16 cellular contexts compared by ENCODE assay signal in the genomic region with DNA sequence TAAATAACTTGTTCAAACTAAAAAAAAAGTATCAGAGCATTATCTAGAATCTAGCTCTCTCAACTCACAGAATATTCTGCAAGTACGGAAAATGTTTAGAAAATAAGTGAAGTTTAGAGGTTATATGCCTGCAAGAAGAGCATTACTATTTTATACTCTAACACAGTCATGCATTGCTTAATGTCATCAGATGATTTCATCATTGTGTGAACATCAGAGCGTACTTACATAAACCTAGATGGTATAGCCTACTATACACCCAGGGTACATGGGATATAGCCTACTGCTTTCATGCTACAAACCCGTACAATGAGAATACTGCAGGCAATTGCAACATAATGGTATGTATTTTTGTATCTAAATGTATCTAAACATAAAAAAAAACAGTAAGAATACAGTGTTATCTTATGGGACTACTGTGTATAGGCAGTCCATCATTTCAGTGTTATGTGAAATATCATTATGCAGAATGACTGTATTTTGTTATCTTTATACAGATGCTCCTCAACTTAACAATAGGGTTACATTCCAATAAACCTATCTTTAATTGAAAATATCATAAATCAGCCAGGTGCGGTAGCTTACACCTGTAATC. TPM values are rescaled to one million over a fixed set of nuclear protein-coding genes. Genes with fewer than 3 reads are reported as not detected.
A peak's percentile ranks its signal among the peaks of the same experiment; 100 is the strongest.
DNase-seq lines count a peak whose midpoint lies in the region; TF ChIP-seq lines count a peak whose summit lies in the region.
"Had no signal": no experiment of that assay in that cellular context is flagged by ENCODE, and none has a peak within 500 bp of the region (broad histone marks: within the 10 kb centered on the region; RNA-seq: fewer than 3 reads in every experiment).

No MANE protein-coding gene starts in this region.

- H3K4me3 ChIP-seq in esophagus muscularis mucosa (no peak overlapping the region), lower leg skin (ENCODE audit: low read depth, poor library complexity, severe bottlenecking) (no peak overlapping the region)

- intact Hi-C loops in esophagus muscularis mucosa (cut with DNase I) (no loop called here), lower leg skin (cut with DNase I; ENCODE audit: low total_unique reads) (no loop called here)

- no peaks in the 10 kb centered on the region for H3K9me3 ChIP-seq in esophagus muscularis mucosa

- no peak overlapping the region for H3K4me3 Mint-ChIP-seq in progenitor cell of endocrine pancreas (ENCODE audit: low read depth)
- H3K4me3 Mint-ChIP-seq: activated naive CD8-positive, alpha-beta T cell treated with anti-CD3 and anti-CD28 coated beads, Interleukin-2, amount 50 U/mL, for 24 hours; CD4-positive, CD25-positive, alpha-beta regulatory T cell; dendritic cell treated with granulocyte-macrophage colony-stimulating factor and Interleukin-4, amounts not matched to agents 40 ng/mL and 50 ng/mL, for 4 days; stimulated activated naive B cell treated with anti-CD40 and anti-IgM and Interleukin-4, amounts not matched to agents 10 μg/mL and 1 μg/mL and 100 μg/mL, for 72 hours had no signal

- no peak for TF ChIP-seq CTCF in esophagus muscularis mucosa (IDR thresholded peaks at IDR 0.05)
- TF ChIP-seq CTCF in progenitor cell of endocrine pancreas (IDR thresholded peaks at IDR 0.05; ENCODE audit: unreplicated experiment), result no peak
- no peak for TF ChIP-seq CTCF in lower leg skin (IDR thresholded peaks at IDR 0.05)

- H3K9me3 Mint-ChIP-seq in progenitor cell of endocrine pancreas (ENCODE audit: low read depth), result no peaks in the 10 kb centered on the region
- H3K9me3 Mint-ChIP-seq: activated naive CD8-positive, alpha-beta T cell treated with anti-CD3 and anti-CD28 coated beads, Interleukin-2, amount 50 U/mL, for 24 hours; CD4-positive, CD25-positive, alpha-beta regulatory T cell; dendritic cell treated with granulocyte-macrophage colony-stimulating factor and Interleukin-4, amounts not matched to agents 40 ng/mL and 50 ng/mL, for 4 days; stimulated activated naive B cell treated with anti-CD40 and anti-IgM and Interleukin-4, amounts not matched to agents 10 μg/mL and 1 μg/mL and 100 μg/mL, for 72 hours had no signal

- peaks cover 31% of the 10 kb centered on the region for H3K4me1 Mint-ChIP-seq in progenitor cell of endocrine pancreas (ENCODE audit: low read depth)

- in situ Hi-C loops in ACHN (cut with HindIII; ENCODE audit: low pct_ligation_motif_present, low pct_unique_long_range_greater_than_20kb, low sequenced_read_pairs), result no loop called here

- peak overlapping the region; percentile 29 to 63 (median 32) for H3K27ac ChIP-seq in esophagus muscularis mucosa (replicated peaks in 1 of 4)

- no peaks in the 10 kb centered on the region for H3K27me3 Mint-ChIP-seq in progenitor cell of endocrine pancreas

- peak overlapping the region; percentile 47 for H3K27ac Mint-ChIP-seq in progenitor cell of endocrine pancreas
- H3K27ac Mint-ChIP-seq: activated naive CD8-positive, alpha-beta T cell treated with anti-CD3 and anti-CD28 coated beads, Interleukin-2, amount 50 U/mL, for 24 hours; CD4-positive, CD25-positive, alpha-beta regulatory T cell; dendritic cell treated with granulocyte-macrophage colony-stimulating factor and Interleukin-4, amounts not matched to agents 40 ng/mL and 50 ng/mL, for 4 days; stimulated activated naive B cell treated with anti-CD40 and anti-IgM and Interleukin-4, amounts not matched to agents 10 μg/mL and 1 μg/mL and 100 μg/mL, for 72 hours had no signal

- WGBS in esophagus muscularis mucosa, result 81% methylated on average over 4 of the region's 4 CpGs
- WGBS in lower leg skin, 2 donors, result 81% methylated on average over 4 of the region's 4 CpGs

- no peaks in the 10 kb centered on the region for H3K36me3 ChIP-seq in esophagus muscularis mucosa

- H3K4me1 ChIP-seq in esophagus muscularis mucosa, result peaks cover 76 to 97% (median 91%) of the 10 kb centered on the region in 4 donors

- TF ChIP-seq POLR2A in esophagus muscularis mucosa (IDR thresholded peaks at IDR 0.05; ENCODE audit: low read depth) (no peak), lower leg skin (IDR thresholded peaks at IDR 0.05) (no peak)

- peak; percentile 32 for DNase-seq in HCEC 1CT
- peak; percentile 1 for DNase-seq in SIG-M5 (lab: John Stamatoyannopoulos, UW)
- no peak for DNase-seq in esophagus muscularis mucosa (ENCODE audit: extremely low spot score)
- DNase-seq in progenitor cell of endocrine pancreas (ENCODE audit: low spot score, unreplicated experiment), result no peak
- no peak for DNase-seq in NCI-H748 treated with DMSO at 0.1 percent for 48 hours (lab: John Stamatoyannopoulos, UW)
- no peak for DNase-seq in ACHN
- DNase-seq in lower leg skin (ENCODE audit: low spot score in 2 of 2), result no peak
- DNase-seq: activated CD4-positive, CD25-positive, alpha-beta regulatory T cell treated with anti-CD3 and anti-CD28 coated beads, Interleukin-2, amount 50 U/mL, for 72 hours; activated naive CD8-positive, alpha-beta T cell treated with anti-CD3 and anti-CD28 coated beads, Interleukin-2, amount 50 U/mL, for 24 hours; CD4-positive, CD25-positive, alpha-beta regulatory T cell; Kasumi-1; kidney; NCI-H2029; stimulated activated CD4-positive, alpha-beta T cell treated with anti-CD3 and anti-CD28 coated beads, Interleukin-4, amount 100 ng/mL, for 4 hours; stimulated activated naive B cell treated with anti-CD40 and anti-IgM and Interleukin-4, amounts not matched to agents 10 μg/mL and 1 μg/mL and 100 μg/mL, for 72 hours had no signal

- H3K27me3 ChIP-seq in esophagus muscularis mucosa, result no peaks in the 10 kb centered on the region

- no peak for TF ChIP-seq EP300 in esophagus muscularis mucosa (IDR thresholded peaks at IDR 0.05)

- no peaks in the 10 kb centered on the region for H3K36me3 Mint-ChIP-seq in progenitor cell of endocrine pancreas (ENCODE audit: insufficient read depth)
- H3K36me3 Mint-ChIP-seq: CD4-positive, CD25-positive, alpha-beta regulatory T cell; stimulated activated naive B cell treated with anti-CD40 and anti-IgM and Interleukin-4, amounts not matched to agents 10 μg/mL and 1 μg/mL and 100 μg/mL, for 72 hours had no signal

RNA-seq across cellular contexts. Expression of a gene that starts 6.0 kb away (rescaled TPM):
- 100 to 1,000 TPM; 210 to 288 (median 249) TPM for total RNA-seq in esophagus muscularis mucosa
- 108 and 111 TPM in 2 replicates for total RNA-seq in progenitor cell of endocrine pancreas
- total RNA-seq in lower leg skin, result 100 to 1,000 TPM in 2 of 4 donors, 10 to 100 TPM in 2; 88.3 to 160 (median 122) TPM

RNA-seq across cellular contexts. Expression of a gene that starts 46.2 kb away (rescaled TPM):
- total RNA-seq in esophagus muscularis mucosa (1 to 10 TPM; 2.5 to 7.0 (median 5.0) TPM), progenitor cell of endocrine pancreas (1.9 and 2.2 TPM in 2 replicates), lower leg skin (1 to 10 TPM; 1.1 to 2.0 (median 1.5) TPM)

Comparison
In these comparisons a context has a peak if more than half of its experiments do, and no peak if none do; other contexts are left out.
1. DNase-seq: peak in HCEC 1CT (single experiment) and SIG-M5 (single experiment); none in esophagus muscularis mucosa (single experiment), progenitor cell of endocrine pancreas (single experiment), NCI-H748 treated with DMSO at 0.1 percent for 48 hours (single experiment), ACHN (single experiment) and lower leg skin (0 of 2).